Comparison of ENCODE assay signal across 14 cellular contexts in the genomic region with DNA sequence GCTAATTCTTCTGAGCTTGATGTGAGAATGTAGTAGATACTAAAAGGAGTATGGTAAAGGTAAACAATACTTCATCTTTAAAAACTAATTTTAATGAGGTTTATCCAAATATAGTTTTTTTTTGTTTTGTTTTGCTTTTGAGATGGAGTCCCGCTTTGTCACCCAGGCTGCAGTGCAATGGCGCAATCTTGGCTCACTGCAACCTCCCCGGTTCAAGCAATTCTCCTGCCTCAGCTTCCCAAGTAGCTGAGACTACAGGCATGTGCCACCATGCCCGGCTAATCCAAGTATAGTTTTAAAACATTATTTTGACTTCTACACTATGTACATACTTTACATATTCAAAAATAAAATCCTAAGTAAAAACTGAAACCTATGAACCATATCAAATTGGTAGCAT. TPM values are rescaled to one million over a fixed set of nuclear protein-coding genes. Genes with fewer than 3 reads are reported as not detected.
DNase-seq lines count a peak whose midpoint lies in the region; ATAC-seq, FAIRE-seq and TF ChIP-seq lines count a peak whose summit lies in the region.
"Had no signal": no experiment of that assay in that cellular context is flagged by ENCODE, and none has a peak within 500 bp of the region (broad histone marks: within the 10 kb centered on the region; RNA-seq: fewer than 3 reads in every experiment).

No MANE protein-coding gene starts in this region.

- in situ Hi-C loops in K562 (cut with MboI) = no loop called here

- H3K4me1 ChIP-seq in Loucy (ENCODE audit: insufficient read depth, low read length, poor library complexity, severe bottlenecking) = peaks cover 56% of the 10 kb centered on the region
- peaks cover 14 to 41% of the 10 kb centered on the region in 2 experiments for H3K4me1 ChIP-seq in K562 (replicated peaks in 1 of 2; ENCODE audit: control insufficient read depth in 2 of 2, insufficient read depth in 2 of 2, low read length in 2 of 2)

- no peaks in the 10 kb centered on the region for H3F3A ChIP-seq in Loucy (ENCODE audit: low read depth)

- no peak for TF ChIP-seq CTCF in natural killer cell (IDR thresholded peaks at IDR 0.05)
- no peak for TF ChIP-seq CTCF in Loucy (conservative IDR thresholded peaks at IDR 0.05; ENCODE audit: low read length)
- no peak for TF ChIP-seq CTCF in K562 (IDR thresholded peaks at IDR 0.05 in 2 of 3, conservative IDR thresholded peaks at IDR 0.05 in 1 of 3; ENCODE audit: insufficient read depth in 2 of 3, low read depth in 1 of 3, low read length in 3 of 3)

- no peak for ATAC-seq in natural killer cell
- ATAC-seq in natural killer cell treated with Interleukin-12 subunit alpha and Interleukin-12 subunit beta and Interleukin-15 and Interleukin-18, amount 100 ng/mL, for 72 hours = no peak
- ATAC-seq in K562 = no peak
- ATAC-seq in HG03457 (IDR thresholded peaks at IDR 0.05; ENCODE audit: unreplicated experiment) = no peak
- ATAC-seq in GM18505 (IDR thresholded peaks at IDR 0.05; ENCODE audit: unreplicated experiment) = no peak

- no peak for TF ChIP-seq EP300 in K562 (IDR thresholded peaks at IDR 0.05; ENCODE audit: low read length)

- no peaks in the 10 kb centered on the region for H3K9me2 ChIP-seq in Loucy (replicated peaks; ENCODE audit: low read depth, low read length)

- FAIRE-seq in K562 (lab: Jason Lieb, UNC) = no peak
- FAIRE-seq: H54 had no signal

- TF ChIP-seq RAD21 in K562 (CRISPR knock-in tag; conservative IDR thresholded peaks at IDR 0.05 in 1 of 2, IDR thresholded peaks at IDR 0.05 in 1 of 2) = no peak

- H3K27me3 ChIP-seq in Loucy (ENCODE audit: insufficient read depth, low read length, poor library complexity, severe bottlenecking) = no peaks in the 10 kb centered on the region
- no peaks in the 10 kb centered on the region for H3K27me3 ChIP-seq in K562 (ENCODE audit: control insufficient read depth in 2 of 2, insufficient read depth in 2 of 2, low read length in 2 of 2)
- H3K27me3 ChIP-seq: BLaER1 treated with 17β-estradiol and CSF1 and Interleukin-3, amounts not matched to agents 10 nM and 100 nM had no signal

- no peaks in the 10 kb centered on the region for H3K27me3 Mint-ChIP-seq in natural killer cell (ENCODE audit: low read depth in 2 of 2)
- no peaks in the 10 kb centered on the region for H3K27me3 Mint-ChIP-seq in natural killer cell treated with Interleukin-12 subunit alpha and Interleukin-12 subunit beta and Interleukin-15 and Interleukin-18, amount 100 ng/mL, for 72 hours
- H3K27me3 Mint-ChIP-seq: CD4-positive, CD25-positive, alpha-beta regulatory T cell had no signal

- CTCF ChIA-PET in K562 (lab: Yijun Ruan, JAX; ENCODE audit: low intra/inter-chr PET ratio) = no interaction called here

- H3K4me2 ChIP-seq in Loucy (ENCODE audit: low read depth, low read length, poor library complexity, severe bottlenecking) (peak overlapping the region; percentile 89), K562 (ENCODE audit: insufficient read depth, low read length) (no peak overlapping the region)

- H3K36me3 ChIP-seq in Loucy (ENCODE audit: insufficient read depth, low read length) (0 out of 2 replicates have a peak, but pooled peaks cover 2% of the 10 kb centered on the region), K562 (ENCODE audit: control insufficient read depth, insufficient read depth, low read length) (no peaks in the 10 kb centered on the region)

- BruUV-seq in K562 (replicated peaks; lab: Mats Ljungman, UMichigan) = no TSS peak

- 43% methylated on average over 4 of the region's 4 CpGs for WGBS in K562 (ENCODE audit: insufficient coverage, low coverage, missing lambda C conversion rate)

- H3K27ac ChIP-seq in K562 (ENCODE audit: extremely low read depth, low read depth, low read length) = no peak overlapping the region
- H3K27ac ChIP-seq: BLaER1 treated with 17β-estradiol and CSF1 and Interleukin-3, amounts not matched to agents 10 nM and 100 nM had no signal

- peak overlapping the region; percentile 75 for H3K4me3 ChIP-seq in Loucy (ENCODE audit: low read length, poor library complexity, severe bottlenecking)
- no peak overlapping the region for H3K4me3 ChIP-seq in K562
- H3K4me3 ChIP-seq: BLaER1 treated with 17β-estradiol and CSF1 and Interleukin-3, amounts not matched to agents 10 nM and 100 nM had no signal

- DNase-seq in natural killer cell (no peak), K562 (ENCODE audit: extremely low read depth in 1 of 4, low spot score in 3 of 4) (no peak), HuH-7.5 (ENCODE audit: low spot score) (no peak), AG08396 (ENCODE audit: low spot score) (no peak)
- DNase-seq in natural killer cell treated with Interleukin-12 subunit alpha and Interleukin-12 subunit beta and Interleukin-15 and Interleukin-18, amount 100 ng/mL, for 72 hours (ENCODE audit: low spot score) = no peak
- DNase-seq: 8988T; CD4-positive, CD25-positive, alpha-beta regulatory T cell; DMS53; KBM-7 had no signal

- H3K36me3 Mint-ChIP-seq in natural killer cell = no peaks in the 10 kb centered on the region
- H3K36me3 Mint-ChIP-seq in natural killer cell treated with Interleukin-12 subunit alpha and Interleukin-12 subunit beta and Interleukin-15 and Interleukin-18, amount 100 ng/mL, for 72 hours = peaks cover 5% of the 10 kb centered on the region

- H3K9me3 ChIP-seq in Loucy (ENCODE audit: insufficient read depth, low read depth, low read length) (no peaks in the 10 kb centered on the region; the same call in 1 of the 2 replicates), K562 (replicated peaks; ENCODE audit: control insufficient read depth, insufficient read depth, low read depth, low read length) (no peaks in the 10 kb centered on the region)

- H3K79me2 ChIP-seq in Loucy (ENCODE audit: insufficient read depth, low read length) (peaks cover 91% of the 10 kb centered on the region), K562 (ENCODE audit: control insufficient read depth, insufficient read depth, low read length) (peaks cover 81% of the 10 kb centered on the region)

- TF ChIP-seq POLR2A in K562 (conservative IDR thresholded peaks at IDR 0.05) (no peak), GM18505 (IDR thresholded peaks at IDR 0.05; ENCODE audit: borderline replicate concordance, extremely low read depth, insufficient read depth, insufficient read length) (no peak)

- peak overlapping the region in 1 of 2 donors; percentile 68 for H3K27ac Mint-ChIP-seq in natural killer cell
- H3K27ac Mint-ChIP-seq in natural killer cell treated with Interleukin-12 subunit alpha and Interleukin-12 subunit beta and Interleukin-15 and Interleukin-18, amount 100 ng/mL, for 72 hours = no peak overlapping the region

- H4K20me1 ChIP-seq in Loucy (ENCODE audit: insufficient read depth, low read length, poor library complexity, severe bottlenecking) (peaks cover 73% of the 10 kb centered on the region), K562 (replicated peaks; ENCODE audit: control insufficient read depth, insufficient read depth, low read length) (peaks cover 11% of the 10 kb centered on the region; the same call in 1 of the 2 replicates)

- H2AFZ ChIP-seq in Loucy (ENCODE audit: low read length) (no peak overlapping the region), K562 (ENCODE audit: low read depth, low read length) (no peak overlapping the region)

- H3K4me3 Mint-ChIP-seq in natural killer cell = peak overlapping the region; percentile 25
- H3K4me3 Mint-ChIP-seq in natural killer cell treated with Interleukin-12 subunit alpha and Interleukin-12 subunit beta and Interleukin-15 and Interleukin-18, amount 100 ng/mL, for 72 hours = no peak overlapping the region

- H3K9ac ChIP-seq in Loucy (ENCODE audit: low read depth, low read length, poor library complexity, severe bottlenecking) = peak overlapping the region; percentile 90
- H3K9ac ChIP-seq in K562 (ENCODE audit: insufficient read depth in 1 of 2, low read depth in 2 of 2, low read length in 2 of 2) = no peak overlapping the region

- POLR2A ChIA-PET in K562 (lab: Yijun Ruan, JAX) = interaction anchor here (1.1 to 1.7 kb wide), 2 partner anchors 10 to 13 kb away, joined by 3 to 4 read pairs; no protein-coding TSS in a partner anchor

- H3K9me3 Mint-ChIP-seq in natural killer cell = no peaks in the 10 kb centered on the region
- H3K9me3 Mint-ChIP-seq in natural killer cell treated with Interleukin-12 subunit alpha and Interleukin-12 subunit beta and Interleukin-15 and Interleukin-18, amount 100 ng/mL, for 72 hours = no peaks in the 10 kb centered on the region

- intact Hi-C loops in natural killer cell (cut with micrococcal nuclease) (loop anchor here (5.0 kb wide), 1 partner anchor 308 kb away; a partner anchor contains a TSS), K562 (cut with micrococcal nuclease) (no loop called here)

- peaks cover 59 to 60% of the 10 kb centered on the region in 2 donors for H3K4me1 Mint-ChIP-seq in natural killer cell
- peaks cover 43 to 53% of the 10 kb centered on the region in 2 donors for H3K4me1 Mint-ChIP-seq in natural killer cell treated with Interleukin-12 subunit alpha and Interleukin-12 subunit beta and Interleukin-15 and Interleukin-18, amount 100 ng/mL, for 72 hours (ENCODE audit: low read depth in 2 of 2)

- H3K9me1 ChIP-seq in K562 (ENCODE audit: control insufficient read depth, insufficient read depth, low read length) = no peaks in the 10 kb centered on the region

TF ChIP-seq in K562, 482 proteins besides CTCF, POLR2A, EP300 and RAD21 (continues in another document):
- TF ChIP-seq CEBPB (tag; IDR thresholded peaks at IDR 0.05) (peak; percentile 87), SP2 (IDR thresholded peaks at IDR 0.05; ENCODE audit: extremely low read depth, low read depth, low read length, poor library complexity, severe bottlenecking) (no peak)

RNA-seq across cellular contexts. Expression of a gene that starts 4.1 kb away (rescaled TPM):
- total RNA-seq in natural killer cell (100 to 1,000 TPM; 103 to 131 (median 105) TPM), K562 (2014; rRNA removed) (10.1 and 16.6 TPM in 2 replicates), K562 (2014; rRNA removed; fragmentation: Illumina TruSeq; extraction: Trizol) (26.7 and 28.6 TPM in 2 replicates), K562 (2015; rRNA removed; fragmentation: Illumina TruSeq; extraction: Trizol) (23.1 and 23.8 TPM in 2 replicates), K562 (2021) (26.7 and 27.1 TPM in 2 replicates)
- 10 to 100 TPM; 28.5 to 48.5 TPM for total RNA-seq in natural killer cell treated with Interleukin-12 subunit alpha and Interleukin-12 subunit beta and Interleukin-15 and Interleukin-18, amount 100 ng/mL, for 72 hours
- total RNA-seq in K562 (2011; cell fraction: chromatin; rRNA removed; ENCODE audit: low replicate concordance) = 31.4 and 53.6 TPM in 2 replicates
- total RNA-seq in K562 (2011; cell fraction: nucleolus; rRNA removed) = 16.0 and 23.7 TPM in 2 replicates
- 32.6 and 63.1 TPM in 2 replicates for total RNA-seq in K562 (2011; cell fraction: nucleoplasm; rRNA removed)
- polyA plus RNA-seq in K562 (2011; rRNA removed) (17.2 and 27.1 TPM in 2 replicates), K562 (2014; fragmentation: Illumina TruSeq; extraction: Trizol) (16.4 and 17.3 TPM in 2 replicates), K562 (2014; fragmentation: Nextera tagmentation; extraction: Ambion mirVana) (1 to 10 TPM; 4.7 to 8.3 TPM), K562 (2014; rRNA removed) (12.1 and 12.3 TPM in 2 replicates)
- 9.7 and 10.1 TPM in 2 replicates for polyA plus RNA-seq in K562 (2011; cell fraction: cytosol; rRNA removed)
- polyA plus RNA-seq in K562 (2011; cell fraction: nucleus; rRNA removed) = 27.3 and 40.7 TPM in 2 replicates
- 10.0 and 14.2 TPM in 2 replicates for polyA plus RNA-seq in K562 (2012)
- polyA minus RNA-seq in K562 (2011; rRNA and poly(A)+ RNA removed) = 78.9 and 105 TPM in 2 replicates
- 20.0 and 47.9 TPM in 2 replicates for polyA minus RNA-seq in K562 (2011; cell fraction: cytosol; rRNA and poly(A)+ RNA removed)
- polyA minus RNA-seq in K562 (2011; cell fraction: nucleus; rRNA and poly(A)+ RNA removed) = 27.6 and 31.1 TPM in 2 replicates
